Comparison of ENCODE assay signal across 11 cellular contexts in genomic region chr10:88882646-88883442, GRCh38. TPM values are rescaled to one million over a fixed set of nuclear protein-coding genes. Genes with fewer than 3 reads are reported as not detected.
DNase-seq lines count a peak whose midpoint lies in the region; ATAC-seq and TF ChIP-seq lines count a peak whose summit lies in the region.
"Not testable (repeated sequence)": the region's sequence is repeated elsewhere in the genome, so short reads cannot be mapped to it uniquely, and the experiment has no call there.
"Had no signal": no experiment of that assay in that cellular context is flagged by ENCODE, and none has a peak within 500 bp of the region (broad histone marks: within the 10 kb centered on the region; RNA-seq: fewer than 3 reads in every experiment).

No MANE protein-coding gene starts in this region.

- not testable (repeated sequence) for TF ChIP-seq POLR2A in adrenal gland (IDR thresholded peaks at IDR 0.05)

- POLR2A ChIA-PET in A673 (lab: Charles Lee; ENCODE audit: low non-redundant PET): not testable (repeated sequence)

- H3K36me3 Mint-ChIP-seq in T-helper 17 cell (ENCODE audit: low read depth): not testable (repeated sequence)

- peaks cover 73% of the 10 kb centered on the region for H3K79me2 ChIP-seq in Loucy (ENCODE audit: insufficient read depth, low read length)

- peak overlapping the region; percentile 78 for H3K27ac Mint-ChIP-seq in T-helper 17 cell

- H3K27me3 Mint-ChIP-seq in T-helper 17 cell: not testable (repeated sequence)

- peaks cover 44% of the 10 kb centered on the region for H3K4me1 Mint-ChIP-seq in T-helper 17 cell

- CTCF ChIA-PET in A673 (lab: Charles Lee): not testable (repeated sequence)

- peak overlapping the region; percentile 92 for H3K4me2 ChIP-seq in Loucy (ENCODE audit: low read depth, low read length, poor library complexity, severe bottlenecking)

- DNase-seq in A673 (ENCODE audit: low spot score); T-helper 17 cell; adrenal gland; epithelial cell of prostate (ENCODE audit: low read depth, low spot score): not testable (repeated sequence)
- peak; percentile 85 for DNase-seq in EL
- DNase-seq in kidney tubule cell (ENCODE audit: low spot score): peak; percentile 77

- H4K20me1 ChIP-seq in Loucy (ENCODE audit: insufficient read depth, low read length, poor library complexity, severe bottlenecking): peaks cover 65% of the 10 kb centered on the region

- not testable (repeated sequence) for H3K36me3 ChIP-seq in A673 (ENCODE audit: insufficient read depth, low read length, poor library complexity, severe bottlenecking); Loucy (ENCODE audit: insufficient read depth, low read length); adrenal gland (replicated peaks in 1 of 2); rectal smooth muscle tissue (ENCODE audit: control insufficient read depth, insufficient read depth, low read length)

- not testable (repeated sequence) for BruUV-seq in A673 (replicated peaks; lab: Mats Ljungman, UMichigan)

- peak overlapping the region; percentile 92 for H3K9ac ChIP-seq in Loucy (ENCODE audit: low read depth, low read length, poor library complexity, severe bottlenecking)
- H3K9ac ChIP-seq in rectal smooth muscle tissue (ENCODE audit: low read length): not testable (repeated sequence)

- not testable (repeated sequence) for H3K27me3 ChIP-seq in A673 (replicated peaks; ENCODE audit: insufficient read depth, low read depth, low read length, poor library complexity); Loucy (ENCODE audit: insufficient read depth, low read length, poor library complexity, severe bottlenecking); adrenal gland; rectal smooth muscle tissue (ENCODE audit: control insufficient read depth, insufficient read depth, low read length)

- 39 to 51% (median 42%) methylated on average over 8 of the region's 8 CpGs for WGBS in adrenal gland, 4 donors

- H3F3A ChIP-seq in Loucy (ENCODE audit: low read depth): not testable (repeated sequence)

- peak overlapping the region; percentile 90 for H3K4me3 ChIP-seq in A673 (ENCODE audit: low read depth, low read length, poor library complexity, severe bottlenecking)
- peak overlapping the region; percentile 96 for H3K4me3 ChIP-seq in Loucy (ENCODE audit: low read length, poor library complexity, severe bottlenecking)
- H3K4me3 ChIP-seq in adrenal gland: peak overlapping the region in 1 of 4 donors; percentile 83
- peak overlapping the region; percentile 23 for H3K4me3 ChIP-seq in rectal smooth muscle tissue (ENCODE audit: low read length)

- H3K4me3 Mint-ChIP-seq in T-helper 17 cell: peak overlapping the region; percentile 96

- not testable (repeated sequence) for H3K9me2 ChIP-seq in Loucy (replicated peaks; ENCODE audit: low read depth, low read length)

- not testable (repeated sequence) for TF ChIP-seq CTCF in A673 (conservative IDR thresholded peaks at IDR 0.05; ENCODE audit: low read depth, low read length); Loucy (conservative IDR thresholded peaks at IDR 0.05; ENCODE audit: low read length); adrenal gland (IDR thresholded peaks at IDR 0.05)

- H2AFZ ChIP-seq in Loucy (ENCODE audit: low read length): not testable (repeated sequence)

- H3K27ac ChIP-seq in A673 (ENCODE audit: low read depth, low read length, poor library complexity, severe bottlenecking) (peak overlapping the region; percentile 92), adrenal gland (peak overlapping the region; percentile 26 to 98 (median 95)), epithelial cell of prostate (peak overlapping the region; percentile 88), rectal smooth muscle tissue (ENCODE audit: low read depth, low read length) (peak overlapping the region; percentile 80)

- H3K4me1 ChIP-seq in A673 (ENCODE audit: insufficient read depth, low read length, poor library complexity, severe bottlenecking) (peaks cover 71% of the 10 kb centered on the region), Loucy (ENCODE audit: insufficient read depth, low read length, poor library complexity, severe bottlenecking) (peaks cover 86% of the 10 kb centered on the region), adrenal gland (replicated peaks in 1 of 2) (peaks cover 34 to 76% of the 10 kb centered on the region in 2 donors)
- not testable (repeated sequence) for H3K4me1 ChIP-seq in rectal smooth muscle tissue (ENCODE audit: control insufficient read depth, insufficient read depth, low read length)

- not testable (repeated sequence) for ATAC-seq in T-helper 17 cell

- intact Hi-C loops in A673 (cut with micrococcal nuclease; ENCODE audit: unreplicated experiment): loop anchor here (2.0 to 5.0 kb wide), 3 partner anchors 46 to 204 kb away; partner anchors contain the start of gene FAS
- intact Hi-C loops in adrenal gland (cut with DNase I): not testable (repeated sequence)

- H3K9me3 ChIP-seq in A673 (ENCODE audit: low read depth, low read length, poor library complexity, severe bottlenecking); Loucy (ENCODE audit: insufficient read depth, low read depth, low read length); T-helper 17 cell (ENCODE audit: control insufficient read depth, low read length, poor library complexity, severe bottlenecking); adrenal gland (replicated peaks in 1 of 3): not testable (repeated sequence)

RNA-seq across cellular contexts. Expression of gene STAMBPL1, which starts 2.8 kb away (rescaled TPM):
- 61.2 and 71.8 TPM in 2 replicates for total RNA-seq in A673 (2021)
- total RNA-seq in T-helper 17 cell: 10 to 100 TPM; 20.7 to 32.3 TPM
- total RNA-seq in adrenal gland: 100 to 1,000 TPM in 1 of 8 donors, 10 to 100 TPM in 7; 11.0 to 108 (median 57.4) TPM
- 10 to 100 TPM; 22.0 to 49.2 (median 27.0) TPM for polyA plus RNA-seq in adrenal gland

RNA-seq across cellular contexts. Expression of gene ANKRD22, which starts 31.2 kb away (rescaled TPM):
- total RNA-seq in A673 (2021): 0.52 TPM in 1 of 2 replicates, not detected in the other
- not detected for total RNA-seq in T-helper 17 cell
- 1 to 10 TPM in 1 of 8 donors, under 1 TPM in 3, not detected in 4; 0.36 to 2.0 (median 0.53) TPM for total RNA-seq in adrenal gland
- polyA plus RNA-seq in adrenal gland: 1 to 10 TPM in 1 of 3 donors, under 1 TPM in 2; 0.29 to 1.9 (median 0.37) TPM
- total RNA-seq: lung microvascular endothelial cell, Right ventricle myocardium superior, thyroid gland had no signal
